ENCODE assay signal across 14 cellular contexts in the genomic region with DNA sequence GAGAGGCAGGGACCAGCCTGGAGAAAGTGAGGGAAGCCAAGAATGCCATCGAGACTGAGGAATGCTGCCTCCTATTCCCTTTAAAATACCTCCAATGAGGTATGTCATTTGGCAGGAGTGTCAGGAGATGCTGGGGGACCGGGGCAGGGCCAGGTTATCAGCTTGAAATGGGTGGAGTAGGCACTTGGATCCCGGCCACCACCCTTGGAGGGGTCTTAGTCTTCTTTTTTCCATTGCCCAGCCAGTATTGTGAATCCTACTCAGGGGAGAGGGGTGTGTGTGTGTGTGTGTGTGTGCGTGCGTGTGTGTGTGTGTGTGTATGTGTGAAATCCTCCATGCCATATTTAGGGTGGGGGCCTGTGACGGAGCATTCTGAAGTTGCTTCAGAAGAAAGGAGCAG.
DNase-seq lines count a peak whose midpoint lies in the region; ATAC-seq and TF ChIP-seq lines count a peak whose summit lies in the region.
"Had no signal": no experiment of that assay in that cellular context is flagged by ENCODE, and none has a peak within 500 bp of the region (broad histone marks: within the 10 kb centered on the region; RNA-seq: fewer than 3 reads in every experiment).

No MANE protein-coding gene starts in this region.

- intact Hi-C loops in natural killer cell (cut with micrococcal nuclease) = no loop called here
- intact Hi-C loops in psoas muscle (cut with DNase I) = no loop called here
- intact Hi-C loops in aorta (cut with DNase I) = loop anchor here (5.0 kb wide), 3 partner anchors 43 to 98 kb away; no protein-coding TSS in a partner anchor

- no peaks in the 10 kb centered on the region for H3K9me3 ChIP-seq in hepatocyte (ENCODE audit: low read depth)
- H3K9me3 ChIP-seq in psoas muscle = no peaks in the 10 kb centered on the region
- no peaks in the 10 kb centered on the region for H3K9me3 ChIP-seq in aorta (ENCODE audit: control insufficient read depth, low read length)
- no peaks in the 10 kb centered on the region for H3K9me3 ChIP-seq in endodermal cell (ENCODE audit: control insufficient read depth, low read length)

- DNase-seq in natural killer cell = no peak
- DNase-seq in natural killer cell treated with Interleukin-12 subunit alpha and Interleukin-12 subunit beta and Interleukin-15 and Interleukin-18, amount 100 ng/mL, for 72 hours (ENCODE audit: low spot score) = no peak
- DNase-seq in hepatocyte (ENCODE audit: low spot score) = no peak
- DNase-seq in psoas muscle = peak; percentile 17 to 56
- no peak for DNase-seq in aorta
- DNase-seq in endodermal cell = no peak
- no peak for DNase-seq in stimulated activated CD4-positive, alpha-beta T cell treated with anti-CD3 and anti-CD28 coated beads, Interleukin-12 subunit alpha, Interleukin-12 subunit beta, amount 100 ng/mL, for 4 hours
- DNase-seq in OCI-M1 (lab: John Stamatoyannopoulos, UW) = no peak
- DNase-seq: activated CD8-positive, alpha-beta T cell treated with anti-CD3 and anti-CD28 coated beads, Interleukin-2, amount 10 ng/mL, durations not matched to agents 7 days and 5 days; activated naive CD8-positive, alpha-beta T cell treated with anti-CD3 and anti-CD28 coated beads, Interleukin-2, amount 50 U/mL, for 24 hours; NCI-H774; stimulated activated naive B cell treated with anti-CD40 and anti-IgM and Interleukin-4, amounts not matched to agents 10 μg/mL and 1 μg/mL and 100 μg/mL, for 72 hours; WERI-Rb-1 had no signal

- ATAC-seq in natural killer cell (no peak), psoas muscle (no peak), aorta (ENCODE audit: low FRiP score) (no peak)
- no peak for ATAC-seq in natural killer cell treated with Interleukin-12 subunit alpha and Interleukin-12 subunit beta and Interleukin-15 and Interleukin-18, amount 100 ng/mL, for 72 hours
- ATAC-seq: activated CD8-positive, alpha-beta T cell treated with anti-CD3 and anti-CD28 coated beads, Interleukin-2, amount 10 ng/mL, durations not matched to agents 7 days and 5 days; activated naive CD8-positive, alpha-beta T cell treated with anti-CD3 and anti-CD28 coated beads, Interleukin-2, amount 50 U/mL, for 24 hours; stimulated activated naive B cell treated with anti-CD40 and anti-IgM and Interleukin-4, amounts not matched to agents 10 μg/mL and 1 μg/mL and 100 μg/mL, for 72 hours had no signal

- H3K79me2 ChIP-seq in hepatocyte = peaks cover 53% of the 10 kb centered on the region

- H3K4me2 ChIP-seq in hepatocyte = no peak overlapping the region

- 73% methylated on average over 6 of the region's 6 CpGs for WGBS in hepatocyte (ENCODE audit: low lambda C conversion rate, missing lambda C conversion rate)
- WGBS in psoas muscle, 3 donors = 59 to 77% (median 60%) methylated on average over 6 of the region's 6 CpGs
- 47 to 49% methylated on average over 6 of the region's 6 CpGs for WGBS in aorta, 2 donors
- WGBS in endodermal cell (ENCODE audit: insufficient coverage in 1 of 2, insufficient read length in 1 of 2), 2 experiments = 81% methylated on average over 6 of the region's 6 CpGs; no CpG with 5 or more reads in 1 of the 2 experiments

- H3K27me3 ChIP-seq in hepatocyte (no peaks in the 10 kb centered on the region), psoas muscle (ENCODE audit: insufficient read depth in 3 of 3, low read length in 2 of 3) (no peaks in the 10 kb centered on the region), aorta (ENCODE audit: control insufficient read depth in 1 of 2, insufficient read depth in 2 of 2, low read length in 1 of 2) (no peaks in the 10 kb centered on the region), endodermal cell (ENCODE audit: control insufficient read depth, insufficient read depth, low read length, poor library complexity, severe bottlenecking) (peaks cover 12% of the 10 kb centered on the region)

- H3K4me1 ChIP-seq in hepatocyte (ENCODE audit: insufficient read depth) (peaks cover 95% of the 10 kb centered on the region), psoas muscle (peaks cover 96% of the 10 kb centered on the region), aorta (ENCODE audit: control insufficient read depth in 1 of 2, insufficient read depth in 2 of 2, low read length in 2 of 2) (peaks cover 21 to 26% of the 10 kb centered on the region in 2 donors), endodermal cell (ENCODE audit: control insufficient read depth, insufficient read depth, low read length) (no peaks in the 10 kb centered on the region)

- H3K36me3 Mint-ChIP-seq in natural killer cell (no peaks in the 10 kb centered on the region), endodermal cell (ENCODE audit: low read depth) (no peaks in the 10 kb centered on the region)
- H3K36me3 Mint-ChIP-seq in natural killer cell treated with Interleukin-12 subunit alpha and Interleukin-12 subunit beta and Interleukin-15 and Interleukin-18, amount 100 ng/mL, for 72 hours = no peaks in the 10 kb centered on the region
- H3K36me3 Mint-ChIP-seq: stimulated activated naive B cell treated with anti-CD40 and anti-IgM and Interleukin-4, amounts not matched to agents 10 μg/mL and 1 μg/mL and 100 μg/mL, for 72 hours had no signal

- H3K27ac ChIP-seq in hepatocyte = peak overlapping the region; percentile 91
- H3K27ac ChIP-seq in psoas muscle = peak overlapping the region; percentile 99
- peak overlapping the region; percentile 79 to 80 for H3K27ac ChIP-seq in aorta (ENCODE audit: low read depth in 1 of 2, low read length in 2 of 2)
- H3K27ac ChIP-seq in endodermal cell (ENCODE audit: low read depth, low read length) = no peak overlapping the region
- H3K27ac ChIP-seq: WERI-Rb-1 had no signal

- peak overlapping the region; percentile 61 to 85 for H3K27ac Mint-ChIP-seq in natural killer cell
- H3K27ac Mint-ChIP-seq in natural killer cell treated with Interleukin-12 subunit alpha and Interleukin-12 subunit beta and Interleukin-15 and Interleukin-18, amount 100 ng/mL, for 72 hours = peak overlapping the region in 1 of 2 donors; percentile 62
- H3K27ac Mint-ChIP-seq in endodermal cell = no peak overlapping the region
- H3K27ac Mint-ChIP-seq: activated CD8-positive, alpha-beta T cell treated with anti-CD3 and anti-CD28 coated beads, Interleukin-2, amount 10 ng/mL, durations not matched to agents 7 days and 5 days; activated naive CD8-positive, alpha-beta T cell treated with anti-CD3 and anti-CD28 coated beads, Interleukin-2, amount 50 U/mL, for 24 hours; activated T-helper 1 cell treated with anti-CD3 and anti-CD28 coated beads, Interleukin-12 subunit alpha, Interleukin-12 subunit beta, Interleukin-2, Interleukin-4 antibody, amounts not matched to agents 30 ng/mL and 10 ng/mL and 1 ng/mL, durations not matched to agents 14 hours and 24 hours and 36 hours; stimulated activated naive B cell treated with anti-CD40 and anti-IgM and Interleukin-4, amounts not matched to agents 10 μg/mL and 1 μg/mL and 100 μg/mL, for 72 hours had no signal

- H3K9me2 ChIP-seq in hepatocyte (replicated peaks; ENCODE audit: insufficient read depth) = no peaks in the 10 kb centered on the region

- no peaks in the 10 kb centered on the region for H3K27me3 Mint-ChIP-seq in natural killer cell (ENCODE audit: low read depth in 2 of 2)
- no peaks in the 10 kb centered on the region for H3K27me3 Mint-ChIP-seq in natural killer cell treated with Interleukin-12 subunit alpha and Interleukin-12 subunit beta and Interleukin-15 and Interleukin-18, amount 100 ng/mL, for 72 hours
- peaks cover 24% of the 10 kb centered on the region for H3K27me3 Mint-ChIP-seq in endodermal cell (ENCODE audit: insufficient read depth)
- H3K27me3 Mint-ChIP-seq: activated naive CD8-positive, alpha-beta T cell treated with anti-CD3 and anti-CD28 coated beads, Interleukin-2, amount 50 U/mL, for 24 hours; stimulated activated naive B cell treated with anti-CD40 and anti-IgM and Interleukin-4, amounts not matched to agents 10 μg/mL and 1 μg/mL and 100 μg/mL, for 72 hours had no signal

- H3K4me1 Mint-ChIP-seq in natural killer cell (peaks cover 96 to 98% of the 10 kb centered on the region in 2 donors), endodermal cell (peaks cover 3% of the 10 kb centered on the region)
- H3K4me1 Mint-ChIP-seq in natural killer cell treated with Interleukin-12 subunit alpha and Interleukin-12 subunit beta and Interleukin-15 and Interleukin-18, amount 100 ng/mL, for 72 hours (ENCODE audit: low read depth in 2 of 2) = peaks cover 49 to 86% of the 10 kb centered on the region in 2 donors

- H3K9me3 Mint-ChIP-seq in natural killer cell (no peaks in the 10 kb centered on the region), endodermal cell (no peaks in the 10 kb centered on the region)
- no peaks in the 10 kb centered on the region for H3K9me3 Mint-ChIP-seq in natural killer cell treated with Interleukin-12 subunit alpha and Interleukin-12 subunit beta and Interleukin-15 and Interleukin-18, amount 100 ng/mL, for 72 hours
- H3K9me3 Mint-ChIP-seq: activated naive CD8-positive, alpha-beta T cell treated with anti-CD3 and anti-CD28 coated beads, Interleukin-2, amount 50 U/mL, for 24 hours; activated T-helper 1 cell treated with anti-CD3 and anti-CD28 coated beads, Interleukin-12 subunit alpha, Interleukin-12 subunit beta, Interleukin-2, Interleukin-4 antibody, amounts not matched to agents 30 ng/mL and 10 ng/mL and 1 ng/mL, durations not matched to agents 14 hours and 24 hours and 36 hours; stimulated activated naive B cell treated with anti-CD40 and anti-IgM and Interleukin-4, amounts not matched to agents 10 μg/mL and 1 μg/mL and 100 μg/mL, for 72 hours had no signal

- TF ChIP-seq CTCF in natural killer cell (IDR thresholded peaks at IDR 0.05) (no peak), hepatocyte (IDR thresholded peaks at IDR 0.05; ENCODE audit: poor library complexity) (no peak), psoas muscle (IDR thresholded peaks at IDR 0.05) (no peak), endodermal cell (conservative IDR thresholded peaks at IDR 0.05) (no peak)

- no peaks in the 10 kb centered on the region for H4K20me1 ChIP-seq in hepatocyte (ENCODE audit: insufficient read depth, poor library complexity, severe bottlenecking)

- H3K4me3 Mint-ChIP-seq in natural killer cell = peak overlapping the region; percentile 21
- no peak overlapping the region for H3K4me3 Mint-ChIP-seq in natural killer cell treated with Interleukin-12 subunit alpha and Interleukin-12 subunit beta and Interleukin-15 and Interleukin-18, amount 100 ng/mL, for 72 hours
- H3K4me3 Mint-ChIP-seq in endodermal cell = no peak overlapping the region
- H3K4me3 Mint-ChIP-seq: activated CD8-positive, alpha-beta T cell treated with anti-CD3 and anti-CD28 coated beads, Interleukin-2, amount 10 ng/mL, durations not matched to agents 7 days and 5 days; activated naive CD8-positive, alpha-beta T cell treated with anti-CD3 and anti-CD28 coated beads, Interleukin-2, amount 50 U/mL, for 24 hours; activated T-helper 1 cell treated with anti-CD3 and anti-CD28 coated beads, Interleukin-12 subunit alpha, Interleukin-12 subunit beta, Interleukin-2, Interleukin-4 antibody, amounts not matched to agents 30 ng/mL and 10 ng/mL and 1 ng/mL, durations not matched to agents 14 hours and 24 hours and 36 hours; stimulated activated naive B cell treated with anti-CD40 and anti-IgM and Interleukin-4, amounts not matched to agents 10 μg/mL and 1 μg/mL and 100 μg/mL, for 72 hours had no signal

- no peaks in the 10 kb centered on the region for H3K36me3 ChIP-seq in hepatocyte (replicated peaks; ENCODE audit: insufficient read depth, low read depth)
- H3K36me3 ChIP-seq in psoas muscle (ENCODE audit: insufficient read depth in 1 of 2, low read depth in 1 of 2) = no peaks in the 10 kb centered on the region
- H3K36me3 ChIP-seq in aorta (ENCODE audit: control insufficient read depth in 1 of 2, insufficient read depth in 2 of 2, low read length in 1 of 2) = no peaks in the 10 kb centered on the region
- no peaks in the 10 kb centered on the region for H3K36me3 ChIP-seq in endodermal cell (ENCODE audit: control insufficient read depth, insufficient read depth, low read length)
- H3K36me3 ChIP-seq: WERI-Rb-1 had no signal

- H2AFZ ChIP-seq in hepatocyte = no peak overlapping the region

- H3K4me3 ChIP-seq in hepatocyte (no peak overlapping the region), psoas muscle (no peak overlapping the region), aorta (ENCODE audit: low read length in 2 of 2) (no peak overlapping the region), endodermal cell (ENCODE audit: low read length) (no peak overlapping the region)

- no peak overlapping the region for H3K9ac ChIP-seq in endodermal cell (ENCODE audit: extremely low read depth, low read length, poor library complexity, severe bottlenecking)

Comparison
In these comparisons a context has a peak if more than half of its experiments do, and no peak if none do; other contexts are left out.
1. DNase-seq: peak in psoas muscle (2 of 2); none in natural killer cell (single experiment), natural killer cell treated with Interleukin-12 subunit alpha and Interleukin-12 subunit beta and Interleukin-15 and Interleukin-18, amount 100 ng/mL, for 72 hours (single experiment), hepatocyte (single experiment), aorta (0 of 2), endodermal cell (single experiment), stimulated activated CD4-positive, alpha-beta T cell treated with anti-CD3 and anti-CD28 coated beads, Interleukin-12 subunit alpha, Interleukin-12 subunit beta, amount 100 ng/mL, for 4 hours (single experiment) and OCI-M1 (single experiment).
2. intact Hi-C loops: an anchor here in aorta (5.0 kb wide); none called in natural killer cell and psoas muscle.